ENCODE assay signal across 8 cellular contexts in genomic region chr3:71456155-71456554, GRCh38.
DNase-seq lines count a peak whose midpoint lies in the region; ATAC-seq and TF ChIP-seq lines count a peak whose summit lies in the region.
"Had no signal": no experiment of that assay in that cellular context is flagged by ENCODE, and none has a peak within 500 bp of the region (broad histone marks: within the 10 kb centered on the region; RNA-seq: fewer than 3 reads in every experiment).

No MANE protein-coding gene starts in this region.

- no peaks in the 10 kb centered on the region for H4K20me1 ChIP-seq in DND-41 (ENCODE audit: insufficient read depth, low read length)

- H3K4me2 ChIP-seq in DND-41 (ENCODE audit: insufficient read depth, low read length), result peak overlapping the region; percentile 61

- H3K27me3 ChIP-seq in DND-41 (ENCODE audit: insufficient read depth, low read length, poor library complexity) (no peaks in the 10 kb centered on the region), SJCRH30 (no peaks in the 10 kb centered on the region)
- H3K27me3 ChIP-seq: gastrocnemius medialis had no signal

- peaks cover 31 to 51% (median 37%) of the 10 kb centered on the region in 3 donors for H3K4me1 Mint-ChIP-seq in IgD-negative memory B cell
- H3K4me1 Mint-ChIP-seq in activated T-helper 2 cell treated with anti-CD3 and anti-CD28 coated beads, Interferon-gamma antibody, Interleukin-2, Interleukin-4, amounts not matched to agents 10 μg/mL and 5 μg/mL and 100 μg/mL, durations not matched to agents 14 hours and 24 hours and 36 hours (ENCODE audit: low read depth), result peaks cover 85% of the 10 kb centered on the region
- peaks cover 75 to 96% (median 91%) of the 10 kb centered on the region in 3 donors for H3K4me1 Mint-ChIP-seq in naive B cell

- H3K4me3 ChIP-seq in DND-41 (ENCODE audit: low read depth in 1 of 2, low read length in 2 of 2), result no peak overlapping the region
- H3K4me3 ChIP-seq in SJCRH30, result no peak overlapping the region
- H3K4me3 ChIP-seq: gastrocnemius medialis had no signal

- peaks cover 57% of the 10 kb centered on the region for H3K4me1 ChIP-seq in DND-41 (ENCODE audit: insufficient read depth, low read length)
- no peaks in the 10 kb centered on the region for H3K4me1 ChIP-seq in SJCRH30
- H3K4me1 ChIP-seq: gastrocnemius medialis had no signal

- H3K27ac ChIP-seq in DND-41 (ENCODE audit: low read length) (peak overlapping the region; percentile 76), SJCRH30 (no peak overlapping the region)
- H3K27ac ChIP-seq: gastrocnemius medialis had no signal

- H3K27me3 Mint-ChIP-seq in IgD-negative memory B cell (peaks cover 5% of the 10 kb centered on the region), naive B cell (no peaks in the 10 kb centered on the region)
- H3K27me3 Mint-ChIP-seq in activated T-helper 2 cell treated with anti-CD3 and anti-CD28 coated beads, Interferon-gamma antibody, Interleukin-2, Interleukin-4, amounts not matched to agents 10 μg/mL and 5 μg/mL and 100 μg/mL, durations not matched to agents 14 hours and 24 hours and 36 hours (ENCODE audit: low read depth), result no peaks in the 10 kb centered on the region

- intact Hi-C loops in activated T-helper 2 cell treated with anti-CD3 and anti-CD28 coated beads, Interferon-gamma antibody, Interleukin-2, Interleukin-4, amounts not matched to agents 10 μg/mL and 5 μg/mL and 100 μg/mL, durations not matched to agents 14 hours and 24 hours and 36 hours (cut with micrococcal nuclease), result loop anchor here (1.0 to 5.0 kb wide), 5 partner anchors 12 to 74 kb away; no protein-coding TSS in a partner anchor

- no peak overlapping the region for H2AFZ ChIP-seq in DND-41 (ENCODE audit: low read depth, low read length)

- no peak for DNase-seq in DND-41
- DNase-seq in activated T-helper 2 cell treated with anti-CD3 and anti-CD28 coated beads, Interferon-gamma antibody, Interleukin-2, Interleukin-4, amounts not matched to agents 10 μg/mL and 5 μg/mL and 100 μg/mL, durations not matched to agents 14 hours and 24 hours and 36 hours (ENCODE audit: low spot score), result no peak
- no peak for DNase-seq in naive B cell
- no peak for DNase-seq in stimulated activated CD8-positive, alpha-beta memory T cell treated with anti-CD3 and anti-CD28 coated beads, Interleukin-4, amount 100 ng/mL, for 48 hours
- DNase-seq in SJCRH30, result no peak
- no peak for DNase-seq in NCI-H1105 (lab: John Stamatoyannopoulos, UW)
- DNase-seq: gastrocnemius medialis had no signal

- peak; percentile 38 for TF ChIP-seq CTCF in DND-41 (IDR thresholded peaks at IDR 0.05; ENCODE audit: borderline replicate concordance, extremely low read depth, low read length, poor library complexity, severe bottlenecking)

- 0 out of 3 replicates have a peak, but pooled peaks have one; percentile 12 for ATAC-seq in DND-41 (ENCODE audit: insufficient read depth, low read depth)
- ATAC-seq in naive B cell (ENCODE audit: low read depth in 2 of 2), result peak; percentile 29 to 52
- ATAC-seq: gastrocnemius medialis had no signal

- H3K36me3 Mint-ChIP-seq in IgD-negative memory B cell (no peaks in the 10 kb centered on the region), naive B cell (peaks cover 0 to 5% of the 10 kb centered on the region in 2 donors)
- H3K36me3 Mint-ChIP-seq in activated T-helper 2 cell treated with anti-CD3 and anti-CD28 coated beads, Interferon-gamma antibody, Interleukin-2, Interleukin-4, amounts not matched to agents 10 μg/mL and 5 μg/mL and 100 μg/mL, durations not matched to agents 14 hours and 24 hours and 36 hours (ENCODE audit: low read depth), result peaks cover 5% of the 10 kb centered on the region

- no peak overlapping the region for H3K9ac ChIP-seq in DND-41 (ENCODE audit: low read depth, low read length)

- H3K4me3 Mint-ChIP-seq in IgD-negative memory B cell (peak overlapping the region; percentile 65 to 88 (median 76)), naive B cell (peak overlapping the region; percentile 64 to 91 (median 84))
- H3K4me3 Mint-ChIP-seq in activated T-helper 2 cell treated with anti-CD3 and anti-CD28 coated beads, Interferon-gamma antibody, Interleukin-2, Interleukin-4, amounts not matched to agents 10 μg/mL and 5 μg/mL and 100 μg/mL, durations not matched to agents 14 hours and 24 hours and 36 hours (ENCODE audit: low read depth), result peak overlapping the region; percentile 70

- no peaks in the 10 kb centered on the region for H3K36me3 ChIP-seq in DND-41 (ENCODE audit: insufficient read depth, low read length)
- no peaks in the 10 kb centered on the region for H3K36me3 ChIP-seq in SJCRH30
- H3K36me3 ChIP-seq: gastrocnemius medialis had no signal

- H3K79me2 ChIP-seq in DND-41 (ENCODE audit: insufficient read depth, low read length), result peaks cover 66% of the 10 kb centered on the region

- H3K9me3 ChIP-seq in DND-41 (ENCODE audit: insufficient read depth, low read length, severe bottlenecking), result no peaks in the 10 kb centered on the region
- no peaks in the 10 kb centered on the region for H3K9me3 ChIP-seq in SJCRH30 (replicated peaks)
- H3K9me3 ChIP-seq: gastrocnemius medialis had no signal

- H3K9me3 Mint-ChIP-seq in IgD-negative memory B cell, result no peaks in the 10 kb centered on the region
- no peaks in the 10 kb centered on the region for H3K9me3 Mint-ChIP-seq in activated T-helper 2 cell treated with anti-CD3 and anti-CD28 coated beads, Interferon-gamma antibody, Interleukin-2, Interleukin-4, amounts not matched to agents 10 μg/mL and 5 μg/mL and 100 μg/mL, durations not matched to agents 14 hours and 24 hours and 36 hours
- no peaks in the 10 kb centered on the region for H3K9me3 Mint-ChIP-seq in naive B cell

- H3K27ac Mint-ChIP-seq in IgD-negative memory B cell (peak overlapping the region; percentile 27 to 79 (median 44)), naive B cell (peak overlapping the region; percentile 90 to 98 (median 95))
- H3K27ac Mint-ChIP-seq in activated T-helper 2 cell treated with anti-CD3 and anti-CD28 coated beads, Interferon-gamma antibody, Interleukin-2, Interleukin-4, amounts not matched to agents 10 μg/mL and 5 μg/mL and 100 μg/mL, durations not matched to agents 14 hours and 24 hours and 36 hours, result peak overlapping the region; percentile 89

Comparison
In these comparisons a context has a peak if more than half of its experiments do, and no peak if none do; other contexts are left out.
1. H3K27ac Mint-ChIP-seq: peak in every context shown above with its lines; median percentile 95 in naive B cell; 89 in activated T-helper 2 cell treated with anti-CD3 and anti-CD28 coated beads, Interferon-gamma antibody, Interleukin-2, Interleukin-4, amounts not matched to agents 10 μg/mL and 5 μg/mL and 100 μg/mL, durations not matched to agents 14 hours and 24 hours and 36 hours; 44 in IgD-negative memory B cell.